9 cellular contexts compared by ENCODE assay signal in the genomic region with DNA sequence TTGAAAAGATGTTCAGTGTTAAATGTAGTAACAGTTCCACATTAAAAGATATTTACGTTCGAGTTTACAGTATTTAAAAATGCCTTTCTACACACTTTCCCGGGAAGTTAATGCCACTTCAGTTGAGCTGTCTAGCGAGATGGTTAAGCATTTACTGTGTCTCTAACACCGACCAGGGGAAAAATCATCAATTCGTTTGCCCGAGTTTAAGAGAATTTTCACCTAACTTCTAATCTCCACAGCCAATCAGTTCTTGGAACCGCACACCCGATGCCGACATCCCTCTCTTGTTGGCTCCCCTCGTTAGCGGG. TPM values are rescaled to one million over a fixed set of nuclear protein-coding genes. Genes with fewer than 3 reads are reported as not detected.
DNase-seq lines count a peak whose midpoint lies in the region; ATAC-seq, FAIRE-seq and TF ChIP-seq lines count a peak whose summit lies in the region.
"Had no signal": no experiment of that assay in that cellular context is flagged by ENCODE, and none has a peak within 500 bp of the region (broad histone marks: within the 10 kb centered on the region; RNA-seq: fewer than 3 reads in every experiment).

No MANE protein-coding gene starts in this region.

- no peak for TF ChIP-seq EP300 in gastroesophageal sphincter (IDR thresholded peaks at IDR 0.05)

- WGBS in gastroesophageal sphincter (ENCODE audit: low coverage in 1 of 2), 2 donors = 0 to 1% methylated on average over 11 of the region's 12 CpGs
- 0 to 2% (median 2%) methylated on average over 12 of the region's 12 CpGs for WGBS in small intestine, 3 donors

- H3K4me1 ChIP-seq in gastroesophageal sphincter (peaks cover 7 to 77% (median 35%) of the 10 kb centered on the region in 3 donors), small intestine (ENCODE audit: control insufficient read depth in 2 of 2, insufficient read depth in 1 of 2, low read depth in 1 of 2, low read length in 1 of 2) (peaks cover 6 to 11% of the 10 kb centered on the region in 2 donors)

- H3K27me3 ChIP-seq in gastroesophageal sphincter (no peaks in the 10 kb centered on the region), small intestine (ENCODE audit: control insufficient read depth in 2 of 2, insufficient read depth in 2 of 2, low read length in 2 of 2) (no peaks in the 10 kb centered on the region)

- TF ChIP-seq POLR2A in gastroesophageal sphincter (IDR thresholded peaks at IDR 0.05) = no peak

- H3K27ac ChIP-seq in VCaP (peak overlapping the region; percentile 91), gastroesophageal sphincter (peak overlapping the region; percentile 92 to 99 (median 96)), small intestine (ENCODE audit: low read depth in 1 of 2, low read length in 1 of 2) (peak overlapping the region; percentile 90 to 98)

- ATAC-seq in GM21737 (IDR thresholded peaks at IDR 0.05; ENCODE audit: unreplicated experiment) = peak; percentile 1
- no peak for ATAC-seq in gastroesophageal sphincter
- ATAC-seq in HG03097 (IDR thresholded peaks at IDR 0.05; ENCODE audit: low FRiP score, unreplicated experiment) = no peak
- no peak for ATAC-seq in HG02938 (IDR thresholded peaks at IDR 0.05; ENCODE audit: unreplicated experiment)

- H3K4me3 ChIP-seq in gastroesophageal sphincter (peak overlapping the region; percentile 65 to 82), small intestine (ENCODE audit: low read depth in 1 of 2, low read length in 2 of 2) (peak overlapping the region in 1 of 2 donors; percentile 70)

- FAIRE-seq in small intestine (lab: Jason Lieb, UNC) = no peak
- no peak for FAIRE-seq in frontal cortex (lab: Jason Lieb, UNC)

- H3K9me3 ChIP-seq in gastroesophageal sphincter (no peaks in the 10 kb centered on the region), small intestine (ENCODE audit: control insufficient read depth, low read depth) (no peaks in the 10 kb centered on the region)

- TF ChIP-seq CTCF in VCaP (conservative IDR thresholded peaks at IDR 0.05) (no peak), gastroesophageal sphincter (IDR thresholded peaks at IDR 0.05) (no peak)

- DNase-seq in small intestine = no peak
- no peak for DNase-seq in A172 (ENCODE audit: low spot score)
- no peak for DNase-seq in frontal cortex (ENCODE audit: low spot score in 2 of 2)

- H3K36me3 ChIP-seq in gastroesophageal sphincter (no peaks in the 10 kb centered on the region), small intestine (ENCODE audit: control insufficient read depth in 2 of 2, insufficient read depth in 2 of 2, low read length in 2 of 2) (no peaks in the 10 kb centered on the region)

RNA-seq across cellular contexts. Expression of a gene that starts 58.2 kb away (rescaled TPM):
- not detected for total RNA-seq in gastroesophageal sphincter
- polyA plus RNA-seq in small intestine = under 1 TPM in 1 of 3 donors, not detected in 2; 0.04 TPM
- total RNA-seq in A172 (2014; rRNA removed; shearing (Covaris generic)) = not detected in 2 replicates
- total RNA-seq in frontal cortex = not detected
- total RNA-seq: HT1080 had no signal
